ENCODE assay signal across 8 cellular contexts in the genomic region with DNA sequence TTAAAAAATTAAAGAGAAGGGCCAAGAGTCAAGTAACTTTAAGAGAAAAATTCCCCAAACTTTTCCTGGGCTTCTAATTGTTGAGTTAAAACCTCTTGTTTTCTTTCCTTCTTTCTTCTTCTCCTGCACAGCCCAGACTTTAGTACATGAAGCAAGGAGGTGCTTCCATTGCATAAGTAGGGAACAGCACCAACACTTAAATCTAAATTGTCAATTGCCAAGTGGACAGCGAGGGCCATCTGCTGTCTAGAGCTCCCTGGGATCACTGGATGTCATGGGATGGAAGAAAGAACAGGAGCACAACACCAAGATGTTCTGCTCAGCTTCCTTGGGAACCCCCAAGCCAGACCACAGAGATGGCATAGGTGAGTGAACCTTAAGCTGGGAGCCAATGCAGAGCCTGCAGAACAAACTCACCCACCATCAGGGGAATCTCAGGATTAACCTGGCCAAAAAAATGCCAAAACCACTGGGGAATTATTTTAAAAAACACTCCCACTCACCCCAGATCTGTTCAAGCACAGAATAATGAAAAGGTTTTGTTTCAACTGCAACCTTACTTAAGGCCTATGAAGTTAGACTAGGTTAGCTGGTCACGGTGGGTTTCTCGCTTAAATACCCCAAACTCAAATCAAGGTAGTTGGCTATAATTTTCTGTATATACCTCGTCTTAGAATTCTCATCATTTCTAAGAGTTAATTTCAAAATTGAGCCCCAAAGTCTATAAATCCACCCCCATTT.
DNase-seq lines count a peak whose midpoint lies in the region; ATAC-seq and TF ChIP-seq lines count a peak whose summit lies in the region.

No MANE protein-coding gene starts in this region.

- H3K4me1 ChIP-seq in Panc1 (ENCODE audit: control insufficient read depth, insufficient read depth, low read length), result peaks cover 21% of the 10 kb centered on the region
- H3K4me1 ChIP-seq in heart left ventricle, result peaks cover 0 to 36% (median 21%) of the 10 kb centered on the region in 12 donors

- H3K9me3 ChIP-seq in Panc1 (ENCODE audit: control insufficient read depth, insufficient read depth, low read depth, low read length) (no peaks in the 10 kb centered on the region), heart left ventricle (no peaks in the 10 kb centered on the region)

- H3K27me3 ChIP-seq in Panc1 (ENCODE audit: control insufficient read depth, insufficient read depth, low read length) (no peaks in the 10 kb centered on the region), heart left ventricle (no peaks in the 10 kb centered on the region)

- TF ChIP-seq POLR2A in heart left ventricle (IDR thresholded peaks at IDR 0.05), result no peak

- ATAC-seq in Panc1 (no peak), heart left ventricle (peak; percentile 7 to 57 (median 27))

- H3K36me3 ChIP-seq in Panc1 (ENCODE audit: control insufficient read depth, insufficient read depth, low read length) (no peaks in the 10 kb centered on the region), heart left ventricle (no peaks in the 10 kb centered on the region)

- H3K27ac ChIP-seq in Panc1 (ENCODE audit: low read length) (peak overlapping the region; percentile 65), heart left ventricle (peak overlapping the region in 8 of 12 donors; percentile 1 to 72 (median 34)), substantia nigra (ENCODE audit: low read depth, low read length, poor library complexity, severe bottlenecking) (peak overlapping the region; percentile 27)

- POLR2A ChIA-PET in Panc1 (lab: Charles Lee), result interaction anchor here (0.7 to 0.9 kb wide), 2 partner anchors 8 to 43 kb away, joined by 3 read pairs; no protein-coding TSS in a partner anchor

- BruUV-seq in Panc1 (replicated peaks; lab: Mats Ljungman, UMichigan), result no TSS peak

- in situ Hi-C loops in Panc1 (cut with HindIII; ENCODE audit: low pct_unique_long_range_greater_than_20kb, low sequenced_read_pairs), result no loop called here

- WGBS in heart left ventricle, 4 donors, result 74 to 79% (median 77%) methylated on average over 4 of the region's 4 CpGs

- DNase-seq in NCI-H2171 treated with DMSO at 0.1 percent for 48 hours (lab: John Stamatoyannopoulos, UW) (peak; percentile 24), NCI-H2171 (lab: John Stamatoyannopoulos, UW) (no peak), Panc1 (ENCODE audit: low read depth, low spot score) (no peak), heart left ventricle (peak in 1 of 5 donors; percentile 28), substantia nigra (lab: John Stamatoyannopoulos, UW) (peak in 1 of 49 donors; percentile 24), germinal center (ENCODE audit: low spot score) (no peak), T-helper 9 cell (no peak), NCI-H2081 (lab: John Stamatoyannopoulos, UW) (no peak)

- CTCF ChIA-PET in Panc1 (lab: Charles Lee), result interaction anchor here (0.6 kb wide), 1 partner anchor 47 kb away, joined by 4 read pairs; no protein-coding TSS in a partner anchor

- no peak for TF ChIP-seq CTCF in Panc1 (IDR thresholded peaks at IDR 0.05)
- no peak for TF ChIP-seq CTCF in heart left ventricle (IDR thresholded peaks at IDR 0.05)

- H3K4me3 ChIP-seq in Panc1 (ENCODE audit: low read depth in 2 of 2, low read length in 2 of 2), result peak overlapping the region in 1 of 2 experiments; percentile 28; a peak in 2 of 4 replicates
- H3K4me3 ChIP-seq in heart left ventricle, result peak overlapping the region in 1 of 12 donors; percentile 6

- intact Hi-C loops in Panc1 (cut with micrococcal nuclease; ENCODE audit: unreplicated experiment) (loop anchor here (5.0 kb wide), 1 partner anchor 145 kb away; no protein-coding TSS in a partner anchor), heart left ventricle (cut with DNase I) (loop anchor here in 6 of 10 donors (5.0 to 10.0 kb wide), 4 partner anchors 63 to 147 kb away; partner anchors contain the start of gene TNFRSF21 (in 1 of the 6))
